ENCODE assay signal across 6 cellular contexts in the genomic region with DNA sequence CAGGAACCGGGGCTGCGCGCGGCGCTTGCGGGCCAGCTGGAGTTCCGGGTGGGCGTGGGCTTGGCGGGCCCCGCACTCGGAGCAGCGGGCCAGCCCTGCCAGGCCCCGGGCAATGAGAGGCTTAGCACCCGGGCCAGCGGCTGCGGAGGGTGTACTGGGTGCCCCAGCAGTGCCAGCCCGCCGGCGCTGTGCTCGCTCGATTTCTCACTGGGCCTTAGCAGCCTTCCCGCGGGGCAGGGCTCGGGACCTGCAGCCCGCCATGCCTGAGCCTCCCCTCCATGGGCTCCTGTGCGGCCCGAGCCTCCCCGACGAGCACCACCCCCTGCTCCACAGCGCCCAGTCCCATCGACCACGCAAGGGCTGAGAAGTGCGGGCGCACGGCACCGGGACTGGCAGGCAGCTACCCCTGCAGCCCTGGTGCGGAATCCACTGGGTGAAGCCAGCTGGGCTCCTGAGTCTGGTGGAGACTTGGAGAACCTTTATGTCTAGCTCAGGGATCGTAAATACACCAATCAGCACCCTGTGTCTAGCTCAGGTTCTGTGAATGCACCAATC. TPM values are rescaled to one million over a fixed set of nuclear protein-coding genes. Genes with fewer than 3 reads are reported as not detected.
"Had no signal": no experiment of that assay in that cellular context is flagged by ENCODE, and none has a peak within 500 bp of the region (broad histone marks: within the 10 kb centered on the region; RNA-seq: fewer than 3 reads in every experiment).

No MANE protein-coding gene starts in this region.

RNA-seq across cellular contexts. Expression of a gene that starts 4.2 kb away (rescaled TPM):
- total RNA-seq: HepG2, HT-29, HT1080, IMR-90, K562 had no signal
- polyA plus RNA-seq: IgD-negative memory B cell, IMR-90 had no signal

RNA-seq across cellular contexts. Expression of a gene that starts 48.2 kb away (rescaled TPM):
- total RNA-seq: HepG2, HT-29, HT1080, IMR-90 had no signal
- polyA plus RNA-seq: HepG2, IMR-90 had no signal
